In genomic region chr20:1225263-1225728, GRCh38 we compare ENCODE assay signal across 8 cellular contexts. TPM values are rescaled to one million over a fixed set of nuclear protein-coding genes. Genes with fewer than 3 reads are reported as not detected.
A peak's percentile ranks its signal among the peaks of the same experiment; 100 is the strongest.
DNase-seq lines count a peak whose midpoint lies in the region; ATAC-seq and TF ChIP-seq lines count a peak whose summit lies in the region.

No MANE protein-coding gene starts in this region.

- H3K9me3 ChIP-seq in CD4-positive, alpha-beta T cell (ENCODE audit: control insufficient read depth, low read length), result no peaks in the 10 kb centered on the region

- no peaks in the 10 kb centered on the region for H3K36me3 Mint-ChIP-seq in CD4-positive, alpha-beta T cell (ENCODE audit: low read depth)
- no peaks in the 10 kb centered on the region for H3K36me3 Mint-ChIP-seq in IgD-negative memory B cell
- no peaks in the 10 kb centered on the region for H3K36me3 Mint-ChIP-seq in chondrocyte (ENCODE audit: low read depth)
- no peaks in the 10 kb centered on the region for H3K36me3 Mint-ChIP-seq in nephron (ENCODE audit: low read depth)

- ATAC-seq in CD4-positive, alpha-beta T cell (ENCODE audit: poor library complexity), result no peak
- no peak for ATAC-seq in GM18517 (IDR thresholded peaks at IDR 0.05; ENCODE audit: unreplicated experiment)
- ATAC-seq in HG02852 (IDR thresholded peaks at IDR 0.05; ENCODE audit: unreplicated experiment), result no peak
- no peak for ATAC-seq in GM21381 (IDR thresholded peaks at IDR 0.05; ENCODE audit: unreplicated experiment)
- ATAC-seq in GM19324 (IDR thresholded peaks at IDR 0.05; ENCODE audit: low FRiP score, unreplicated experiment), result no peak

- CTCF ChIA-PET in CD4-positive, alpha-beta T cell (lab: Charles Lee), result interaction anchor here (1.2 to 5.6 kb wide), 2 partner anchors 12 to 40 kb away, joined by 4 to 20 read pairs; no protein-coding TSS in a partner anchor

- peaks cover 15% of the 10 kb centered on the region for H3K27me3 Mint-ChIP-seq in CD4-positive, alpha-beta T cell
- peaks cover 17% of the 10 kb centered on the region for H3K27me3 Mint-ChIP-seq in IgD-negative memory B cell
- H3K27me3 Mint-ChIP-seq in chondrocyte (ENCODE audit: low read depth), result peaks cover 20% of the 10 kb centered on the region
- peaks cover 43% of the 10 kb centered on the region for H3K27me3 Mint-ChIP-seq in nephron (ENCODE audit: low read depth)

- peaks cover 19% of the 10 kb centered on the region for H3K4me1 Mint-ChIP-seq in CD4-positive, alpha-beta T cell (ENCODE audit: low read depth)
- H3K4me1 Mint-ChIP-seq in IgD-negative memory B cell, result peaks cover 1 to 5% (median 3%) of the 10 kb centered on the region in 3 donors
- peaks cover 4% of the 10 kb centered on the region for H3K4me1 Mint-ChIP-seq in chondrocyte (ENCODE audit: low read depth)
- no peaks in the 10 kb centered on the region for H3K4me1 Mint-ChIP-seq in nephron

- H3K27ac ChIP-seq in CD4-positive, alpha-beta T cell (ENCODE audit: low read depth, low read length), result no peak overlapping the region

- H3K9me3 Mint-ChIP-seq in CD4-positive, alpha-beta T cell, result peaks cover 3% of the 10 kb centered on the region
- H3K9me3 Mint-ChIP-seq in IgD-negative memory B cell (peaks cover 0 to 4% (median 3%) of the 10 kb centered on the region in 3 donors), chondrocyte (ENCODE audit: low read depth) (no peaks in the 10 kb centered on the region), nephron (peaks cover 3% of the 10 kb centered on the region)

- no peak for DNase-seq in CD4-positive, alpha-beta T cell
- peak; percentile 85 for DNase-seq in chondrocyte (ENCODE audit: low spot score)

- H3K4me3 Mint-ChIP-seq in CD4-positive, alpha-beta T cell, result peak overlapping the region; percentile 82
- H3K4me3 Mint-ChIP-seq in IgD-negative memory B cell, result peak overlapping the region; percentile 28 to 83 (median 54)
- peak overlapping the region; percentile 70 for H3K4me3 Mint-ChIP-seq in chondrocyte (ENCODE audit: unreplicated experiment)
- H3K4me3 Mint-ChIP-seq in nephron, result peak overlapping the region; percentile 83 to 84 (median 83)

- intact Hi-C loops in CD4-positive, alpha-beta T cell (cut with DNase I, micrococcal nuclease), result loop anchor here (2.0 to 10.0 kb wide), 4 partner anchors 42 to 880 kb away; partner anchors contain the start of genes NSFL1C (in 1 of the 2), SNPH (in 1 of the 2) and STK35 (in 1 of the 2)

- no peak for TF ChIP-seq CTCF in CD4-positive, alpha-beta T cell (IDR thresholded peaks at IDR 0.05)
- TF ChIP-seq CTCF in chondrocyte (IDR thresholded peaks at IDR 0.05), result no peak
- no peak for TF ChIP-seq CTCF in nephron (IDR thresholded peaks at IDR 0.05; ENCODE audit: unreplicated experiment in 3 of 3)

- peaks cover 13% of the 10 kb centered on the region for H3K27me3 ChIP-seq in CD4-positive, alpha-beta T cell (ENCODE audit: control insufficient read depth, insufficient read depth, low read length)

- POLR2A ChIA-PET in CD4-positive, alpha-beta T cell (lab: Charles Lee), result interaction anchor here (0.7 to 1.8 kb wide), 6 partner anchors 8 to 100 kb away, joined by 3 to 8 read pairs (median 4); partner anchors contain the start of gene SNPH

- no peak overlapping the region for H3K27ac Mint-ChIP-seq in CD4-positive, alpha-beta T cell
- H3K27ac Mint-ChIP-seq in IgD-negative memory B cell (no peak overlapping the region), chondrocyte (ENCODE audit: unreplicated experiment) (no peak overlapping the region), nephron (no peak overlapping the region)

RNA-seq across cellular contexts. Expression of gene RAD21L1, which starts 0.5 kb away (rescaled TPM):
- total RNA-seq in CD4-positive, alpha-beta T cell, result under 1 TPM in 1 of 2 experiments, not detected in 1; 0.58 TPM
- not detected for polyA plus RNA-seq in IgD-negative memory B cell
- not detected in 3 replicates for total RNA-seq in chondrocyte

RNA-seq across cellular contexts. Expression of gene C20orf202, which starts 22.0 kb away (rescaled TPM):
- total RNA-seq in CD4-positive, alpha-beta T cell, result not detected
- not detected for polyA plus RNA-seq in IgD-negative memory B cell
- total RNA-seq in chondrocyte, result not detected in 3 replicates

RNA-seq across cellular contexts. Expression of gene TMEM74B, which starts 40.5 kb away (rescaled TPM):
- total RNA-seq in CD4-positive, alpha-beta T cell, result under 1 TPM in 1 of 2 experiments, not detected in 1; 0.17 TPM
- polyA plus RNA-seq in IgD-negative memory B cell, result 0.80 TPM
- total RNA-seq in chondrocyte, result 0.51 to 0.65 TPM in 2 of 3 replicates, not detected in the other

RNA-seq across cellular contexts. Expression of gene SNPH, which starts 40.8 kb away (rescaled TPM):
- 10 to 100 TPM; 12.8 to 13.0 TPM for total RNA-seq in CD4-positive, alpha-beta T cell
- 1.3 TPM for polyA plus RNA-seq in IgD-negative memory B cell
- total RNA-seq in chondrocyte, result 10.8 to 12.8 TPM (median 12.0 TPM) in 3 replicates
